11 cellular contexts compared by ENCODE assay signal in the genomic region with DNA sequence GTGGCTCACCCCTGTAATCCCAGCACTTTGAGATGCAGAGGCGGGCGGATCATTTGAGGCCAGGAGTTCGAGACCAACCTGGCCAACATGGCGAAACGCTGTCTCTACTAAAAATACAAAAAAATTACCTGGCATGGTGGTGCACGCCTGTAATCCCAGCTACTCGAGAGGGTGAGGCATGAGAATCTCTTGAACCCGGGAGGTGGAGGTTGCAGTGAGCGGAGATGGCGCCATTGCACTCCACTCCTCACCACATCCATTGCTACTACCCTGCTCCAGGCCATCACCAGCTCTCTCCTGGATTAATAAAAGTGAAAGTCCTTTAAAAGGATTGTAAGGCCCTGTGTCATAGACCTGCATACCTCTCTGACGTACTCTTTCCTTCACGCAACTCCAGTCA.
A peak's percentile ranks its signal among the peaks of the same experiment; 100 is the strongest.
DNase-seq lines count a peak whose midpoint lies in the region; ATAC-seq and TF ChIP-seq lines count a peak whose summit lies in the region.
"Had no signal": no experiment of that assay in that cellular context is flagged by ENCODE, and none has a peak within 500 bp of the region (broad histone marks: within the 10 kb centered on the region; RNA-seq: fewer than 3 reads in every experiment).

No MANE protein-coding gene starts in this region.

- ATAC-seq in heart left ventricle (no peak), left cardiac atrium (no peak), upper lobe of right lung (no peak)

- no peaks in the 10 kb centered on the region for H3K27me3 ChIP-seq in heart left ventricle
- no peaks in the 10 kb centered on the region for H3K27me3 ChIP-seq in liver (ENCODE audit: control insufficient read depth in 4 of 4, insufficient read depth in 4 of 4, low read length in 3 of 4)
- H3K27me3 ChIP-seq in upper lobe of right lung = no peaks in the 10 kb centered on the region

- H3K9me3 ChIP-seq in heart left ventricle = no peaks in the 10 kb centered on the region
- no peaks in the 10 kb centered on the region for H3K9me3 ChIP-seq in liver (ENCODE audit: control insufficient read depth in 4 of 4, low read length in 3 of 4)
- H3K9me3 ChIP-seq in upper lobe of right lung = no peaks in the 10 kb centered on the region

- 91 to 96% (median 93%) methylated on average over 12 of the region's 12 CpGs for WGBS in heart left ventricle, 4 donors
- 96% methylated on average over 12 of the region's 12 CpGs for WGBS in liver

- peak overlapping the region; percentile 83 for H3K27ac Mint-ChIP-seq in activated naive CD8-positive, alpha-beta T cell

- H3K27me3 Mint-ChIP-seq in activated naive CD8-positive, alpha-beta T cell = no peaks in the 10 kb centered on the region

- H3K4me1 Mint-ChIP-seq in activated naive CD8-positive, alpha-beta T cell (ENCODE audit: low read depth) = peaks cover 58% of the 10 kb centered on the region

- TF ChIP-seq CTCF in heart left ventricle (IDR thresholded peaks at IDR 0.05) = no peak
- no peak for TF ChIP-seq CTCF in liver (IDR thresholded peaks at IDR 0.05; ENCODE audit: low read depth, low read length, missing input control)
- no peak for TF ChIP-seq CTCF in upper lobe of right lung (IDR thresholded peaks at IDR 0.05)

- peaks cover 18% of the 10 kb centered on the region for H3K36me3 Mint-ChIP-seq in activated naive CD8-positive, alpha-beta T cell

- DNase-seq in heart left ventricle (no peak), left cardiac atrium (no peak), upper lobe of right lung (no peak), COLO829 (ENCODE audit: low spot score) (no peak), SHP77 (lab: John Stamatoyannopoulos, UW) (no peak)
- DNase-seq in effector CD4-positive, alpha-beta T cell = no peak
- DNase-seq: activated CD8-positive, alpha-beta memory T cell treated with anti-CD3 and anti-CD28 coated beads for 24 hours; DMS79; NCI-H1092 had no signal

- H3K36me3 ChIP-seq in heart left ventricle (peaks cover 0 to 51% (median 41%) of the 10 kb centered on the region in 9 donors), liver (ENCODE audit: control insufficient read depth in 4 of 4, insufficient read depth in 3 of 4, low read depth in 1 of 4, low read length in 3 of 4) (peaks cover 9 to 31% (median 22%) of the 10 kb centered on the region in 4 donors), upper lobe of right lung (peaks cover 47% of the 10 kb centered on the region)

- H3K9ac ChIP-seq in liver (ENCODE audit: low read depth in 1 of 2, low read length in 2 of 2) = no peak overlapping the region

- H3K9me3 Mint-ChIP-seq in activated naive CD8-positive, alpha-beta T cell (ENCODE audit: low read depth) = no peaks in the 10 kb centered on the region

- H3K27ac ChIP-seq in heart left ventricle = no peak overlapping the region
- H3K27ac ChIP-seq in liver (ENCODE audit: low read depth in 1 of 2, low read length in 2 of 2) = no peak overlapping the region
- no peak overlapping the region for H3K27ac ChIP-seq in upper lobe of right lung

- H3K4me3 ChIP-seq in heart left ventricle = peak overlapping the region in 9 of 12 donors; percentile 71 to 96 (median 90)
- peak overlapping the region in 2 of 3 donors; percentile 82 to 99 for H3K4me3 ChIP-seq in liver (ENCODE audit: low read depth in 1 of 3, low read length in 3 of 3)
- peak overlapping the region; percentile 96 for H3K4me3 ChIP-seq in upper lobe of right lung

- H3K4me3 Mint-ChIP-seq in activated naive CD8-positive, alpha-beta T cell = peak overlapping the region; percentile 98

- no peak for TF ChIP-seq RAD21 in liver (IDR thresholded peaks at IDR 0.05)

- TF ChIP-seq POLR2A in heart left ventricle (IDR thresholded peaks at IDR 0.05) = no peak

- intact Hi-C loops in heart left ventricle (cut with DNase I) = loop anchor here in 1 of 10 donors (2.0 kb wide), 1 partner anchor 733 kb away; a partner anchor contains a TSS
- intact Hi-C loops in left cardiac atrium (cut with DNase I) = no loop called here
- intact Hi-C loops in upper lobe of right lung (cut with DNase I) = no loop called here

- peaks cover 0 to 41% (median 13%) of the 10 kb centered on the region in 12 donors for H3K4me1 ChIP-seq in heart left ventricle
- H3K4me1 ChIP-seq in liver (ENCODE audit: control insufficient read depth in 4 of 4, insufficient read depth in 4 of 4, low read length in 3 of 4) = peaks cover 5 to 23% (median 11%) of the 10 kb centered on the region in 4 donors
- H3K4me1 ChIP-seq in upper lobe of right lung = peaks cover 20% of the 10 kb centered on the region

TF ChIP-seq in liver, 16 proteins besides CTCF, POLR2A, EP300 and RAD21:
- no peak for TF ChIP-seq GABPA (IDR thresholded peaks at IDR 0.05 in 1 of 2, conservative IDR thresholded peaks at IDR 0.05 in 1 of 2)
- TF ChIP-seq, protein P1, sequence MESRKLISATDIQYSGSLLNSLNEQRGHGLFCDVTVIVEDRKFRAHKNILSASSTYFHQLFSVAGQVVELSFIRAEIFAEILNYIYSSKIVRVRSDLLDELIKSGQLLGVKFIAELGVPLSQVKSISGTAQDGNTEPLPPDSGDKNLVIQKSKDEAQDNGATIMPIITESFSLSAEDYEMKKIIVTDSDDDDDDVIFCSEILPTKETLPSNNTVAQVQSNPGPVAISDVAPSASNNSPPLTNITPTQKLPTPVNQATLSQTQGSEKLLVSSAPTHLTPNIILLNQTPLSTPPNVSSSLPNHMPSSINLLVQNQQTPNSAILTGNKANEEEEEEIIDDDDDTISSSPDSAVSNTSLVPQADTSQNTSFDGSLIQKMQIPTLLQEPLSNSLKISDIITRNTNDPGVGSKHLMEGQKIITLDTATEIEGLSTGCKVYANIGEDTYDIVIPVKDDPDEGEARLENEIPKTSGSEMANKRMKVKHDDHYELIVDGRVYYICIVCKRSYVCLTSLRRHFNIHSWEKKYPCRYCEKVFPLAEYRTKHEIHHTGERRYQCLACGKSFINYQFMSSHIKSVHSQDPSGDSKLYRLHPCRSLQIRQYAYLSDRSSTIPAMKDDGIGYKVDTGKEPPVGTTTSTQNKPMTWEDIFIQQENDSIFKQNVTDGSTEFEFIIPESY (IDR thresholded peaks at IDR 0.05) = no peak
- TF ChIP-seq HNF4A (conservative IDR thresholded peaks at IDR 0.05) = no peak
- no peak for TF ChIP-seq SP1 (IDR thresholded peaks at IDR 0.05)
- TF ChIP-seq RXRA (IDR thresholded peaks at IDR 0.05) = no peak
- TF ChIP-seq, protein P2, sequence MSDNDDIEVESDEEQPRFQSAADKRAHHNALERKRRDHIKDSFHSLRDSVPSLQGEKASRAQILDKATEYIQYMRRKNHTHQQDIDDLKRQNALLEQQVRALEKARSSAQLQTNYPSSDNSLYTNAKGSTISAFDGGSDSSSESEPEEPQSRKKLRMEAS (IDR thresholded peaks at IDR 0.05) = no peak
- no peak for TF ChIP-seq FOXA2 (IDR thresholded peaks at IDR 0.05)
- no peak for TF ChIP-seq JUND (IDR thresholded peaks at IDR 0.05)
- TF ChIP-seq NR2F2 (IDR thresholded peaks at IDR 0.05) = no peak
- TF ChIP-seq YY1 (IDR thresholded peaks at IDR 0.05) = no peak
- TF ChIP-seq HNF4G (IDR thresholded peaks at IDR 0.05) = no peak
- TF ChIP-seq FOXA1 (IDR thresholded peaks at IDR 0.05) = no peak
- TF ChIP-seq TAF1 (conservative IDR thresholded peaks at IDR 0.05) = no peak
- no peak for TF ChIP-seq EGR1 (IDR thresholded peaks at IDR 0.05; ENCODE audit: low read depth in 2 of 2)
- TF ChIP-seq, protein P3, sequence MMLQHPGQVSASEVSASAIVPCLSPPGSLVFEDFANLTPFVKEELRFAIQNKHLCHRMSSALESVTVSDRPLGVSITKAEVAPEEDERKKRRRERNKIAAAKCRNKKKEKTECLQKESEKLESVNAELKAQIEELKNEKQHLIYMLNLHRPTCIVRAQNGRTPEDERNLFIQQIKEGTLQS (IDR thresholded peaks at IDR 0.05) = no peak
- TF ChIP-seq, protein P4, sequence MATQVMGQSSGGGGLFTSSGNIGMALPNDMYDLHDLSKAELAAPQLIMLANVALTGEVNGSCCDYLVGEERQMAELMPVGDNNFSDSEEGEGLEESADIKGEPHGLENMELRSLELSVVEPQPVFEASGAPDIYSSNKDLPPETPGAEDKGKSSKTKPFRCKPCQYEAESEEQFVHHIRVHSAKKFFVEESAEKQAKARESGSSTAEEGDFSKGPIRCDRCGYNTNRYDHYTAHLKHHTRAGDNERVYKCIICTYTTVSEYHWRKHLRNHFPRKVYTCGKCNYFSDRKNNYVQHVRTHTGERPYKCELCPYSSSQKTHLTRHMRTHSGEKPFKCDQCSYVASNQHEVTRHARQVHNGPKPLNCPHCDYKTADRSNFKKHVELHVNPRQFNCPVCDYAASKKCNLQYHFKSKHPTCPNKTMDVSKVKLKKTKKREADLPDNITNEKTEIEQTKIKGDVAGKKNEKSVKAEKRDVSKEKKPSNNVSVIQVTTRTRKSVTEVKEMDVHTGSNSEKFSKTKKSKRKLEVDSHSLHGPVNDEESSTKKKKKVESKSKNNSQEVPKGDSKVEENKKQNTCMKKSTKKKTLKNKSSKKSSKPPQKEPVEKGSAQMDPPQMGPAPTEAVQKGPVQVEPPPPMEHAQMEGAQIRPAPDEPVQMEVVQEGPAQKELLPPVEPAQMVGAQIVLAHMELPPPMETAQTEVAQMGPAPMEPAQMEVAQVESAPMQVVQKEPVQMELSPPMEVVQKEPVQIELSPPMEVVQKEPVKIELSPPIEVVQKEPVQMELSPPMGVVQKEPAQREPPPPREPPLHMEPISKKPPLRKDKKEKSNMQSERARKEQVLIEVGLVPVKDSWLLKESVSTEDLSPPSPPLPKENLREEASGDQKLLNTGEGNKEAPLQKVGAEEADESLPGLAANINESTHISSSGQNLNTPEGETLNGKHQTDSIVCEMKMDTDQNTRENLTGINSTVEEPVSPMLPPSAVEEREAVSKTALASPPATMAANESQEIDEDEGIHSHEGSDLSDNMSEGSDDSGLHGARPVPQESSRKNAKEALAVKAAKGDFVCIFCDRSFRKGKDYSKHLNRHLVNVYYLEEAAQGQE (IDR thresholded peaks at IDR 0.05) = no peak
